ENCODE assay signal across 22 cellular contexts in the genomic region with DNA sequence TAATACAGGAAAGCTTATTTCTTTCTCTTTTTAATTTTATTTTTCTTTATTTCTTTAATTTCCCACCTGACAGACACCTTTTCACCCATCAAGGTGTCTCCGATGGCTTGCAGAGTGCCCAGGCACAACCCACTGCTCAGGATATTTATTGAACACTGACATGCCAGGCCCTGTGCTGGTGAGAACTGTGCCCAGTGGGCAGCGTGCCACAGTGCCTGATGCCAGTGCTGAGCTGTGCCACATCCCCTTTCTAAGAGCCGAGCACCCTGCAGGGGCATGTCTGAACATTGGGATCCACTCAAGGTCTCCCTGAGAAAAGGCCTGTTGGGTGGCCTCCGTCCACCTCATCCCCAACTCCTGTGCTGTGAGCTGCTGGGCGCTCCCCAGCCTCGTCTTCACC.
"Had no signal": no experiment of that assay in that cellular context is flagged by ENCODE, and none has a peak within 500 bp of the region (broad histone marks: within the 10 kb centered on the region; RNA-seq: fewer than 3 reads in every experiment).

No MANE protein-coding gene starts in this region.

- ATAC-seq: left colon; naive thymus-derived CD8-positive, alpha-beta T cell; sciatic nerve; stimulated activated naive CD8-positive, alpha-beta T cell treated with anti-CD3 and anti-CD28 coated beads, Interleukin-15, amount 100 ng/mL, for 72 hours had no signal

- H3K4me2 ChIP-seq: smooth muscle cell had no signal

- H3K4me3 ChIP-seq: coronary artery, esophagus muscularis mucosa, ovary, smooth muscle cell, tibial artery had no signal

- H3K4me1 ChIP-seq: esophagus muscularis mucosa, tibial artery had no signal

- DNase-seq: dermis blood vessel endothelial cell; effector memory CD4-positive, alpha-beta T cell; foreskin melanocyte; glutamatergic neuron; left colon; naive thymus-derived CD8-positive, alpha-beta T cell; nephron progenitor cell; occipital lobe; ovary; posterior cingulate gyrus; retina; stimulated activated CD4-positive, alpha-beta T cell treated with anti-CD3 and anti-CD28 coated beads, Interleukin-12 subunit alpha, Interleukin-12 subunit beta, amount 100 ng/mL, for 4 hours; stimulated activated CD4-positive, alpha-beta T cell treated with anti-CD3 and anti-CD28 coated beads, Interleukin-1b, Interleukin-23, amount 100 ng/mL, for 48 hours; stimulated activated CD4-positive, alpha-beta T cell treated with anti-CD3 and anti-CD28 coated beads, Interleukin-4, amount 100 ng/mL, for 1 hour; stimulated activated CD8-positive, alpha-beta memory T cell treated with anti-CD3 and anti-CD28 coated beads, Interleukin-4, amount 100 ng/mL, for 48 hours; stimulated activated naive CD4-positive, alpha-beta T cell; stimulated activated naive CD8-positive, alpha-beta T cell treated with anti-CD3 and anti-CD28 coated beads, Interleukin-15, amount 100 ng/mL, for 72 hours; tibial artery had no signal

- H3K9me3 ChIP-seq: ovary, tibial artery had no signal

- H3K27ac ChIP-seq: coronary artery, esophagus muscularis mucosa, ovary, tibial artery had no signal

- H3K27me3 ChIP-seq: esophagus muscularis mucosa, ovary, tibial artery had no signal

- H3K36me3 ChIP-seq: esophagus muscularis mucosa, ovary, tibial artery had no signal
